Comparison of ENCODE assay signal across 22 cellular contexts in the genomic region with DNA sequence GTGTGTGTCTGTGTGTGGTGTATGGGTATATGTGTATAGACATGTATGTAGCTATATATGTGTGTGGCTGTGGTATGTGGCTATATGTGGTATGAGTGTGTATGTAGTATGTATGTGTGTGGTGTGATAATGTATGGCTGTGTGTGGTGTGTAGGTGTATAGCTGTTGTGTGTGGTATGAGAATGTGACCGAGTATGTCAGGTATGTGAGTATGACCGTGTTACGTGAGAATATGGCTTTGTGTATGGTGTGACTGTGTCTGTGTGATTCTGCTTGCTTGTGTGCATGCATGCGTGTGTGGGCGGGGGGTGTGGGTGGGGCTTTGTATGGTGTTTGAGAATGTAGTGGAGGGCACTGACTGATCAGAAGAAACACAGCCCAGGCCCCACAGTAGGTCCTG. TPM values are rescaled to one million over a fixed set of nuclear protein-coding genes. Genes with fewer than 3 reads are reported as not detected.
DNase-seq lines count a peak whose midpoint lies in the region; ATAC-seq, FAIRE-seq and TF ChIP-seq lines count a peak whose summit lies in the region.
"Had no signal": no experiment of that assay in that cellular context is flagged by ENCODE, and none has a peak within 500 bp of the region (broad histone marks: within the 10 kb centered on the region; RNA-seq: fewer than 3 reads in every experiment).

No MANE protein-coding gene starts in this region.

- peak; percentile 94 for FAIRE-seq in urothelium cell line (lab: Jason Lieb, UNC)
- FAIRE-seq: A204.1, G401.6, GM19239, H54 had no signal

- no peak for TF ChIP-seq CTCF in activated CD8-positive, alpha-beta T cell treated with anti-CD3 and anti-CD28 coated beads for 36 hours (IDR thresholded peaks at IDR 0.05)
- TF ChIP-seq CTCF in OCI-LY7 (conservative IDR thresholded peaks at IDR 0.05; ENCODE audit: low read length) (no peak), endothelial cell (IDR thresholded peaks at IDR 0.05; ENCODE audit: unreplicated experiment) (no peak)

- H3K4me2 ChIP-seq in OCI-LY7 (ENCODE audit: low read length): peak overlapping the region; percentile 50; the same call in 1 of the 2 replicates

- POLR2A ChIA-PET in activated CD8-positive, alpha-beta T cell treated with anti-CD3 and anti-CD28 coated beads, Interleukin-2, amount 10 ng/mL, durations not matched to agents 7 days and 5 days (lab: Charles Lee): no interaction called here
- POLR2A ChIA-PET in activated CD8-positive, alpha-beta T cell treated with anti-CD3 and anti-CD28 coated beads for 36 hours (lab: Charles Lee): no interaction called here
- POLR2A ChIA-PET in OCI-LY7 (lab: Charles Lee): no interaction called here

- H3K4me1 Mint-ChIP-seq in activated CD8-positive, alpha-beta T cell treated with anti-CD3 and anti-CD28 coated beads, Interleukin-2, amount 10 ng/mL, durations not matched to agents 7 days and 5 days (ENCODE audit: low read depth): peaks cover 30% of the 10 kb centered on the region
- peaks cover 29% of the 10 kb centered on the region for H3K4me1 Mint-ChIP-seq in activated CD8-positive, alpha-beta T cell treated with anti-CD3 and anti-CD28 coated beads for 36 hours (ENCODE audit: low read depth)
- H3K4me1 Mint-ChIP-seq in endothelial cell (ENCODE audit: unreplicated experiment): peaks cover 17% of the 10 kb centered on the region

- H2AFZ ChIP-seq in OCI-LY7 (ENCODE audit: low read length): no peak overlapping the region

- peaks cover 66% of the 10 kb centered on the region for H3K4me1 ChIP-seq in OCI-LY7 (ENCODE audit: insufficient read depth, low read length, poor library complexity, severe bottlenecking)

- ATAC-seq in activated CD8-positive, alpha-beta T cell treated with anti-CD3 and anti-CD28 coated beads, Interleukin-2, amount 10 ng/mL, durations not matched to agents 7 days and 5 days: no peak
- ATAC-seq in activated CD8-positive, alpha-beta T cell treated with anti-CD3 and anti-CD28 coated beads for 36 hours: no peak

- no peak overlapping the region for H3K4me3 Mint-ChIP-seq in activated CD8-positive, alpha-beta T cell treated with anti-CD3 and anti-CD28 coated beads, Interleukin-2, amount 10 ng/mL, durations not matched to agents 7 days and 5 days
- no peak overlapping the region for H3K4me3 Mint-ChIP-seq in activated CD8-positive, alpha-beta T cell treated with anti-CD3 and anti-CD28 coated beads for 36 hours
- H3K4me3 Mint-ChIP-seq in endothelial cell (ENCODE audit: unreplicated experiment): peak overlapping the region; percentile 0
- H3K4me3 Mint-ChIP-seq: CD8-positive, alpha-beta memory T cell had no signal

- H3K79me2 ChIP-seq in OCI-LY7 (ENCODE audit: insufficient read depth, low read depth, low read length): peaks cover 27% of the 10 kb centered on the region

- no peaks in the 10 kb centered on the region for H3K9me3 ChIP-seq in OCI-LY7 (ENCODE audit: low read length)

- H3K4me3 ChIP-seq in OCI-LY7 (ENCODE audit: low read depth, low read length, poor library complexity, severe bottlenecking): no peak overlapping the region

- no peaks in the 10 kb centered on the region for H3K9me2 ChIP-seq in OCI-LY7 (ENCODE audit: insufficient read depth, low read length)

- H3K36me3 Mint-ChIP-seq in activated CD8-positive, alpha-beta T cell treated with anti-CD3 and anti-CD28 coated beads, Interleukin-2, amount 10 ng/mL, durations not matched to agents 7 days and 5 days (ENCODE audit: low read depth): peaks cover 34% of the 10 kb centered on the region
- H3K36me3 Mint-ChIP-seq in activated CD8-positive, alpha-beta T cell treated with anti-CD3 and anti-CD28 coated beads for 36 hours (ENCODE audit: low read depth): peaks cover 46% of the 10 kb centered on the region
- H3K36me3 Mint-ChIP-seq in endothelial cell (ENCODE audit: low read depth, unreplicated experiment): peaks cover 42% of the 10 kb centered on the region

- peak overlapping the region; percentile 46 for H3K27ac ChIP-seq in OCI-LY7 (ENCODE audit: low read depth, low read length, poor library complexity, severe bottlenecking)
- H3K27ac ChIP-seq: C4-2B had no signal

- H3K36me3 ChIP-seq in OCI-LY7 (ENCODE audit: insufficient read depth, low read length): peaks cover 46% of the 10 kb centered on the region

- H3K27me3 Mint-ChIP-seq in activated CD8-positive, alpha-beta T cell treated with anti-CD3 and anti-CD28 coated beads, Interleukin-2, amount 10 ng/mL, durations not matched to agents 7 days and 5 days (ENCODE audit: low read depth): no peaks in the 10 kb centered on the region
- no peaks in the 10 kb centered on the region for H3K27me3 Mint-ChIP-seq in activated CD8-positive, alpha-beta T cell treated with anti-CD3 and anti-CD28 coated beads for 36 hours
- H3K27me3 Mint-ChIP-seq in endothelial cell (ENCODE audit: unreplicated experiment): peaks cover 2% of the 10 kb centered on the region
- H3K27me3 Mint-ChIP-seq: CD8-positive, alpha-beta memory T cell had no signal

- no TSS peak for BruUV-seq in OCI-LY7 (replicated peaks; lab: Mats Ljungman, UMichigan)

- no peak for DNase-seq in activated CD8-positive, alpha-beta T cell treated with anti-CD3 and anti-CD28 coated beads, Interleukin-2, amount 10 ng/mL, durations not matched to agents 7 days and 5 days
- no peak for DNase-seq in activated CD8-positive, alpha-beta T cell treated with anti-CD3 and anti-CD28 coated beads for 36 hours
- DNase-seq in OCI-LY7 (ENCODE audit: low spot score): no peak
- DNase-seq in endothelial cell (ENCODE audit: low spot score): no peak
- DNase-seq in urothelium cell line (ENCODE audit: low spot score): no peak
- DNase-seq in activated naive CD4-positive, alpha-beta T cell treated with anti-CD3 and anti-CD28 coated beads, Interleukin-2, amount 50 U/mL, for 16 hours: no peak
- DNase-seq in stimulated activated CD4-positive, alpha-beta T cell treated with anti-CD3 and anti-CD28 coated beads, Interleukin-4, amount 100 ng/mL, for 24 hours: no peak
- DNase-seq: Calu3; CD8-positive, alpha-beta memory T cell; DMS153; MM.1S; NCI-H1048; NCI-H1417 treated with DMSO at 0.1 percent for 48 hours; NCI-H187; NCI-H446 treated with DMSO at 0.1 percent for 48 hours; NCI-H526 treated with DMSO at 0.1 percent for 48 hours; Right ventricle myocardium superior had no signal

- peak overlapping the region; percentile 0 for H3K27ac Mint-ChIP-seq in activated CD8-positive, alpha-beta T cell treated with anti-CD3 and anti-CD28 coated beads, Interleukin-2, amount 10 ng/mL, durations not matched to agents 7 days and 5 days
- H3K27ac Mint-ChIP-seq in activated CD8-positive, alpha-beta T cell treated with anti-CD3 and anti-CD28 coated beads for 36 hours: no peak overlapping the region
- H3K27ac Mint-ChIP-seq in endothelial cell (ENCODE audit: unreplicated experiment): peak overlapping the region; percentile 1

- no peaks in the 10 kb centered on the region for H3K9me3 Mint-ChIP-seq in activated CD8-positive, alpha-beta T cell treated with anti-CD3 and anti-CD28 coated beads, Interleukin-2, amount 10 ng/mL, durations not matched to agents 7 days and 5 days (ENCODE audit: insufficient read depth)
- peaks cover 5% of the 10 kb centered on the region for H3K9me3 Mint-ChIP-seq in activated CD8-positive, alpha-beta T cell treated with anti-CD3 and anti-CD28 coated beads for 36 hours
- no peaks in the 10 kb centered on the region for H3K9me3 Mint-ChIP-seq in endothelial cell (ENCODE audit: unreplicated experiment)

- intact Hi-C loops in activated CD8-positive, alpha-beta T cell treated with anti-CD3 and anti-CD28 coated beads for 36 hours (cut with micrococcal nuclease): no loop called here
- intact Hi-C loops in OCI-LY7 (cut with micrococcal nuclease; ENCODE audit: unreplicated experiment): no loop called here

- CTCF ChIA-PET in activated CD8-positive, alpha-beta T cell treated with anti-CD3 and anti-CD28 coated beads, Interleukin-2, amount 10 ng/mL, durations not matched to agents 7 days and 5 days (lab: Charles Lee): interaction anchor here (0.6 to 2.2 kb wide), 2 partner anchors 54 to 73 kb away, joined by 3 to 4 read pairs; no protein-coding TSS in a partner anchor
- CTCF ChIA-PET in activated CD8-positive, alpha-beta T cell treated with anti-CD3 and anti-CD28 coated beads for 36 hours (lab: Charles Lee): interaction anchor here (1.6 kb wide), 1 partner anchor 9 kb away, joined by 4 read pairs; no protein-coding TSS in a partner anchor
- CTCF ChIA-PET in OCI-LY7 (lab: Charles Lee; ENCODE audit: unreplicated experiment): no interaction called here

- no peaks in the 10 kb centered on the region for H4K20me1 ChIP-seq in OCI-LY7 (ENCODE audit: insufficient read depth, low read length)

RNA-seq across cellular contexts. Expression of a gene that starts 3.5 kb away (rescaled TPM):
- total RNA-seq in activated CD8-positive, alpha-beta T cell treated with anti-CD3 and anti-CD28 coated beads, Interleukin-2, amount 10 ng/mL, durations not matched to agents 7 days and 5 days: 1 to 10 TPM; 8.0 to 8.9 TPM
- total RNA-seq in activated CD8-positive, alpha-beta T cell treated with anti-CD3 and anti-CD28 coated beads for 36 hours: 1 to 10 TPM; 6.9 to 7.5 TPM
- 14.1 and 17.8 TPM in 2 replicates for total RNA-seq in OCI-LY7 (2014; rRNA removed; shearing (Covaris generic))
- total RNA-seq in OCI-LY7 (2022) (21.1 and 23.6 TPM in 2 replicates), endothelial cell (ENCODE audit: unreplicated experiment) (12.0 TPM)

RNA-seq across cellular contexts. Expression of a gene that starts 32.7 kb away (rescaled TPM):
- 10 to 100 TPM; 17.1 to 18.0 TPM for total RNA-seq in activated CD8-positive, alpha-beta T cell treated with anti-CD3 and anti-CD28 coated beads, Interleukin-2, amount 10 ng/mL, durations not matched to agents 7 days and 5 days
- 10 to 100 TPM; 12.2 to 14.3 TPM for total RNA-seq in activated CD8-positive, alpha-beta T cell treated with anti-CD3 and anti-CD28 coated beads for 36 hours
- 23.1 and 32.3 TPM in 2 replicates for total RNA-seq in OCI-LY7 (2014; rRNA removed; shearing (Covaris generic))
- total RNA-seq in OCI-LY7 (2022): 18.9 and 21.0 TPM in 2 replicates
- 55.1 TPM for total RNA-seq in endothelial cell (ENCODE audit: unreplicated experiment)

RNA-seq across cellular contexts. Expression of a gene that starts 33.0 kb away (rescaled TPM):
- 1 to 10 TPM; 5.7 to 6.0 TPM for total RNA-seq in activated CD8-positive, alpha-beta T cell treated with anti-CD3 and anti-CD28 coated beads, Interleukin-2, amount 10 ng/mL, durations not matched to agents 7 days and 5 days
- total RNA-seq in activated CD8-positive, alpha-beta T cell treated with anti-CD3 and anti-CD28 coated beads for 36 hours: 1 to 10 TPM; 3.9 to 4.4 TPM
- 2.3 and 2.7 TPM in 2 replicates for total RNA-seq in OCI-LY7 (2014; rRNA removed; shearing (Covaris generic))
- total RNA-seq in OCI-LY7 (2022) (5.1 and 5.2 TPM in 2 replicates), endothelial cell (ENCODE audit: unreplicated experiment) (12.4 TPM)
